9 cellular contexts compared by ENCODE assay signal in the genomic region with DNA sequence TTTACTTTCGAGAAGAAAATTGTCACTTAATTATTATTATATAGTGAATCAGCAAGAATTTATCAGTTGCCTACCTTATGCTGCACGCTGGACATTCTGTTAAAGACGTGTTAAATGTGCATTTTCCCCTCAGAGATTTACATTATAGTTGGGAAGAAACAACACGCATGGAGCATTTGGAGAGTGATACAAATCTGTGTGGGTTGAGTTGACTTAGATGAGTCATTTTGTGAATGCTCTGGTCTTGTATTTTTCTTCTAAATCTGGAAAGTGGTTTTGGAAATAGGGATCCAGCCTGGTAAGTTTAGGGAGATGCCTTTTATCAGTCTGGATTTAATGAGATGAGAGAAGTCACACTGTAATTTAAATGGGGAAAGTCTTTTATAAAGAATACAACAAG. TPM values are rescaled to one million over a fixed set of nuclear protein-coding genes. Genes with fewer than 3 reads are reported as not detected.
DNase-seq lines count a peak whose midpoint lies in the region; ATAC-seq and TF ChIP-seq lines count a peak whose summit lies in the region.
"Had no signal": no experiment of that assay in that cellular context is flagged by ENCODE, and none has a peak within 500 bp of the region (broad histone marks: within the 10 kb centered on the region; RNA-seq: fewer than 3 reads in every experiment).

No MANE protein-coding gene starts in this region.

- H3K27ac Mint-ChIP-seq in activated naive CD8-positive, alpha-beta T cell treated with anti-CD3 and anti-CD28 coated beads, Interleukin-2, amount 50 U/mL, for 24 hours = peak overlapping the region; percentile 9
- H3K27ac Mint-ChIP-seq in activated naive CD8-positive, alpha-beta T cell treated with anti-CD3 and anti-CD28 coated beads for 36 hours = no peak overlapping the region
- peak overlapping the region; percentile 8 for H3K27ac Mint-ChIP-seq in activated T-helper 17 cell treated with anti-CD3 and anti-CD28 coated beads, Interleukin-2, amount 50 U/mL, for 72 hours
- H3K27ac Mint-ChIP-seq in nephron progenitor cell = peak overlapping the region; percentile 75
- H3K27ac Mint-ChIP-seq: GM23338 had no signal

- ATAC-seq in activated naive CD8-positive, alpha-beta T cell treated with anti-CD3 and anti-CD28 coated beads, Interleukin-2, amount 50 U/mL, for 24 hours = no peak
- ATAC-seq in activated T-helper 17 cell treated with anti-CD3 and anti-CD28 coated beads, Interleukin-2, amount 50 U/mL, for 72 hours (replicated peaks) = no peak
- ATAC-seq: GM23338 had no signal

- no peaks in the 10 kb centered on the region for H3K27me3 Mint-ChIP-seq in activated naive CD8-positive, alpha-beta T cell treated with anti-CD3 and anti-CD28 coated beads, Interleukin-2, amount 50 U/mL, for 24 hours
- no peaks in the 10 kb centered on the region for H3K27me3 Mint-ChIP-seq in activated naive CD8-positive, alpha-beta T cell treated with anti-CD3 and anti-CD28 coated beads for 36 hours
- H3K27me3 Mint-ChIP-seq in activated T-helper 17 cell treated with anti-CD3 and anti-CD28 coated beads, Interleukin-2, amount 50 U/mL, for 72 hours = no peaks in the 10 kb centered on the region
- H3K27me3 Mint-ChIP-seq in nephron progenitor cell (ENCODE audit: low read depth, poor library complexity) = no peaks in the 10 kb centered on the region

- no peak for TF ChIP-seq CTCF in nephron progenitor cell (IDR thresholded peaks at IDR 0.05)

- H3K36me3 Mint-ChIP-seq in activated naive CD8-positive, alpha-beta T cell treated with anti-CD3 and anti-CD28 coated beads, Interleukin-2, amount 50 U/mL, for 24 hours (ENCODE audit: low read depth) = peaks cover 55% of the 10 kb centered on the region
- peaks cover 24% of the 10 kb centered on the region for H3K36me3 Mint-ChIP-seq in activated naive CD8-positive, alpha-beta T cell treated with anti-CD3 and anti-CD28 coated beads for 36 hours
- peaks cover 97% of the 10 kb centered on the region for H3K36me3 Mint-ChIP-seq in activated T-helper 17 cell treated with anti-CD3 and anti-CD28 coated beads, Interleukin-2, amount 50 U/mL, for 72 hours (ENCODE audit: low read depth)
- H3K36me3 Mint-ChIP-seq in nephron progenitor cell (ENCODE audit: low read depth) = peaks cover 62% of the 10 kb centered on the region

- H3K4me3 Mint-ChIP-seq in activated naive CD8-positive, alpha-beta T cell treated with anti-CD3 and anti-CD28 coated beads, Interleukin-2, amount 50 U/mL, for 24 hours = no peak overlapping the region
- H3K4me3 Mint-ChIP-seq in activated naive CD8-positive, alpha-beta T cell treated with anti-CD3 and anti-CD28 coated beads for 36 hours = no peak overlapping the region
- H3K4me3 Mint-ChIP-seq in activated T-helper 17 cell treated with anti-CD3 and anti-CD28 coated beads, Interleukin-2, amount 50 U/mL, for 72 hours = no peak overlapping the region
- H3K4me3 Mint-ChIP-seq in nephron progenitor cell = no peak overlapping the region
- H3K4me3 Mint-ChIP-seq: GM23338 had no signal

- DNase-seq in activated naive CD8-positive, alpha-beta T cell treated with anti-CD3 and anti-CD28 coated beads, Interleukin-2, amount 50 U/mL, for 24 hours = no peak
- no peak for DNase-seq in activated naive CD8-positive, alpha-beta T cell treated with anti-CD3 and anti-CD28 coated beads for 36 hours
- DNase-seq in nephron progenitor cell (no peak), activated gamma-delta T cell treated with Interleukin-2 at 50 U/mL for 16 hours (no peak), NCI-H524 treated with DMSO at 0.1 percent for 48 hours (lab: John Stamatoyannopoulos, UW) (no peak), NCI-H146 (lab: John Stamatoyannopoulos, UW) (no peak)
- DNase-seq: NCI-H187 treated with DMSO at 0.1 percent for 48 hours had no signal

- no peaks in the 10 kb centered on the region for H3K4me1 Mint-ChIP-seq in activated naive CD8-positive, alpha-beta T cell treated with anti-CD3 and anti-CD28 coated beads, Interleukin-2, amount 50 U/mL, for 24 hours
- peaks cover 3% of the 10 kb centered on the region for H3K4me1 Mint-ChIP-seq in activated naive CD8-positive, alpha-beta T cell treated with anti-CD3 and anti-CD28 coated beads for 36 hours
- H3K4me1 Mint-ChIP-seq in activated T-helper 17 cell treated with anti-CD3 and anti-CD28 coated beads, Interleukin-2, amount 50 U/mL, for 72 hours = peaks cover 4% of the 10 kb centered on the region
- H3K4me1 Mint-ChIP-seq in nephron progenitor cell = no peaks in the 10 kb centered on the region
- H3K4me1 Mint-ChIP-seq: GM23338 had no signal

- no peaks in the 10 kb centered on the region for H3K9me3 Mint-ChIP-seq in activated naive CD8-positive, alpha-beta T cell treated with anti-CD3 and anti-CD28 coated beads, Interleukin-2, amount 50 U/mL, for 24 hours
- no peaks in the 10 kb centered on the region for H3K9me3 Mint-ChIP-seq in activated naive CD8-positive, alpha-beta T cell treated with anti-CD3 and anti-CD28 coated beads for 36 hours
- H3K9me3 Mint-ChIP-seq in activated T-helper 17 cell treated with anti-CD3 and anti-CD28 coated beads, Interleukin-2, amount 50 U/mL, for 72 hours = no peaks in the 10 kb centered on the region
- peaks cover 6% of the 10 kb centered on the region for H3K9me3 Mint-ChIP-seq in nephron progenitor cell
- H3K9me3 Mint-ChIP-seq: GM23338 had no signal

RNA-seq across cellular contexts. Expression of gene SMIM26, which starts 24.0 kb away (rescaled TPM):
- 10 to 100 TPM; 53.7 to 61.1 TPM for total RNA-seq in activated naive CD8-positive, alpha-beta T cell treated with anti-CD3 and anti-CD28 coated beads for 36 hours
- 10 to 100 TPM; 55.5 to 67.9 TPM for total RNA-seq in activated T-helper 17 cell treated with anti-CD3 and anti-CD28 coated beads, Interleukin-2, amount 50 U/mL, for 72 hours

RNA-seq across cellular contexts. Expression of gene SEC23B, which starts 35.5 kb away (rescaled TPM):
- 10 to 100 TPM; 81.9 to 92.0 TPM for total RNA-seq in activated naive CD8-positive, alpha-beta T cell treated with anti-CD3 and anti-CD28 coated beads for 36 hours
- 100 to 1,000 TPM in 1 of 2 donors, 10 to 100 TPM in 1; 97.7 to 105 TPM for total RNA-seq in activated T-helper 17 cell treated with anti-CD3 and anti-CD28 coated beads, Interleukin-2, amount 50 U/mL, for 72 hours

RNA-seq across cellular contexts. Expression of gene DTD1, which starts 44.6 kb away (rescaled TPM):
- 10 to 100 TPM; 48.4 to 52.5 TPM for total RNA-seq in activated naive CD8-positive, alpha-beta T cell treated with anti-CD3 and anti-CD28 coated beads for 36 hours
- total RNA-seq in activated T-helper 17 cell treated with anti-CD3 and anti-CD28 coated beads, Interleukin-2, amount 50 U/mL, for 72 hours = 10 to 100 TPM; 34.9 to 45.8 TPM

RNA-seq across cellular contexts. Expression of gene RBBP9, which starts 46.2 kb away (rescaled TPM):
- total RNA-seq in activated naive CD8-positive, alpha-beta T cell treated with anti-CD3 and anti-CD28 coated beads for 36 hours = 10 to 100 TPM; 17.9 to 18.3 TPM
- 10 to 100 TPM; 12.5 to 18.3 TPM for total RNA-seq in activated T-helper 17 cell treated with anti-CD3 and anti-CD28 coated beads, Interleukin-2, amount 50 U/mL, for 72 hours
